Comparison of ENCODE assay signal across 14 cellular contexts in genomic region chr11:59175104-59175503, GRCh38. TPM values are rescaled to one million over a fixed set of nuclear protein-coding genes. Genes with fewer than 3 reads are reported as not detected.
A peak's percentile ranks its signal among the peaks of the same experiment; 100 is the strongest.
DNase-seq lines count a peak whose midpoint lies in the region; ATAC-seq and TF ChIP-seq lines count a peak whose summit lies in the region.
"Had no signal": no experiment of that assay in that cellular context is flagged by ENCODE, and none has a peak within 500 bp of the region (broad histone marks: within the 10 kb centered on the region; RNA-seq: fewer than 3 reads in every experiment).

No MANE protein-coding gene starts in this region.

- H3K9me3 Mint-ChIP-seq in type B pancreatic cell, result no peaks in the 10 kb centered on the region
- H3K9me3 Mint-ChIP-seq: stimulated activated effector memory CD8-positive, alpha-beta T cell treated with anti-CD3 and anti-CD28 coated beads, Interleukin-12 subunit alpha, Interleukin-12 subunit beta, amount 100 ng/mL, for 72 hours had no signal

- peaks cover 0 to 26% (median 6%) of the 10 kb centered on the region in 4 donors for H3K4me1 ChIP-seq in Peyer's patch
- peaks cover 7 to 28% of the 10 kb centered on the region in 2 donors for H3K4me1 ChIP-seq in muscle layer of duodenum (ENCODE audit: control insufficient read depth in 1 of 2, insufficient read depth in 2 of 2, low read length in 2 of 2)
- H3K4me1 ChIP-seq in heart right ventricle, result peaks cover 0 to 34% (median 17%) of the 10 kb centered on the region in 9 donors

- no peak for DNase-seq in Peyer's patch
- no peak for DNase-seq in epithelial cell of esophagus (ENCODE audit: low read depth)
- no peak for DNase-seq in type B pancreatic cell (ENCODE audit: extremely low spot score, unreplicated experiment)
- no peak for DNase-seq in GM10266 (ENCODE audit: extremely low spot score)
- no peak for DNase-seq in 8988T
- DNase-seq in heart right ventricle, result no peak
- no peak for DNase-seq in NCI-H1436 (lab: John Stamatoyannopoulos, UW)
- DNase-seq: activated CD4-positive, alpha-beta T cell treated with anti-CD3 and anti-CD28 coated beads, Interleukin-2, amount 50 U/mL, for 1 hour; DMS153; naive thymus-derived CD8-positive, alpha-beta T cell; NCI-H524 treated with DMSO at 0.1 percent for 48 hours had no signal

- intact Hi-C loops in heart right ventricle (cut with DNase I), result loop anchor here in 4 of 10 donors (2.0 to 10.0 kb wide), 4 partner anchors 32 to 500 kb away; partner anchors contain the start of gene OR5A2 (in 1 of the 4)

- no peak for ATAC-seq in heart right ventricle
- ATAC-seq: naive thymus-derived CD8-positive, alpha-beta T cell had no signal

- H3K27ac ChIP-seq in Peyer's patch (peak overlapping the region; percentile 26 to 95 (median 77)), muscle layer of duodenum (ENCODE audit: low read length) (peak overlapping the region; percentile 90), heart right ventricle (peak overlapping the region in 1 of 10 donors; percentile 77)

- no peak for TF ChIP-seq POLR2A in Peyer's patch (IDR thresholded peaks at IDR 0.05)

- WGBS in heart right ventricle, 2 donors, result 48 to 52% methylated on average over 4 of the region's 4 CpGs

- H3K4me3 ChIP-seq in Peyer's patch (peak overlapping the region in 2 of 4 donors; percentile 88 to 93), epithelial cell of esophagus (ENCODE audit: low read length) (peak overlapping the region; percentile 2), muscle layer of duodenum (ENCODE audit: low read depth in 1 of 2, low read length in 2 of 2) (peak overlapping the region in 1 of 2 donors; percentile 80), heart right ventricle (no peak overlapping the region)
- H3K4me3 ChIP-seq: coronary artery had no signal

- no peaks in the 10 kb centered on the region for H3K27me3 ChIP-seq in Peyer's patch
- H3K27me3 ChIP-seq in muscle layer of duodenum (ENCODE audit: low read depth, low read length), result no peaks in the 10 kb centered on the region
- peaks cover 0 to 16% (median 0%) of the 10 kb centered on the region in 7 donors for H3K27me3 ChIP-seq in heart right ventricle

- H3K4me1 Mint-ChIP-seq in type B pancreatic cell (ENCODE audit: unreplicated experiment), result peaks cover 39% of the 10 kb centered on the region

- H3K9me3 ChIP-seq in Peyer's patch (no peaks in the 10 kb centered on the region), muscle layer of duodenum (ENCODE audit: control insufficient read depth in 1 of 2, low read length in 2 of 2) (no peaks in the 10 kb centered on the region), heart right ventricle (peaks cover 0 to 17% (median 5%) of the 10 kb centered on the region in 11 donors)

- TF ChIP-seq CTCF in Peyer's patch (IDR thresholded peaks at IDR 0.05) (no peak), epithelial cell of esophagus (IDR thresholded peaks at IDR 0.05; ENCODE audit: insufficient read depth, low read depth, low read length, missing control alignments) (no peak), type B pancreatic cell (conservative IDR thresholded peaks at IDR 0.05) (no peak), GM10266 (IDR thresholded peaks at IDR 0.05; ENCODE audit: control insufficient read depth, insufficient read depth, low read depth, missing control alignments) (no peak), heart right ventricle (IDR thresholded peaks at IDR 0.05) (no peak)

- peak overlapping the region; percentile 97 for H3K27ac Mint-ChIP-seq in type B pancreatic cell
- H3K27ac Mint-ChIP-seq: stimulated activated effector memory CD8-positive, alpha-beta T cell treated with anti-CD3 and anti-CD28 coated beads, Interleukin-12 subunit alpha, Interleukin-12 subunit beta, amount 100 ng/mL, for 72 hours had no signal

- H3K4me3 Mint-ChIP-seq in type B pancreatic cell, result peak overlapping the region; percentile 99
- H3K4me3 Mint-ChIP-seq: stimulated activated effector memory CD8-positive, alpha-beta T cell treated with anti-CD3 and anti-CD28 coated beads, Interleukin-12 subunit alpha, Interleukin-12 subunit beta, amount 100 ng/mL, for 72 hours had no signal

- no peaks in the 10 kb centered on the region for H3K36me3 ChIP-seq in Peyer's patch
- H3K36me3 ChIP-seq in muscle layer of duodenum (ENCODE audit: control insufficient read depth in 1 of 2, insufficient read depth in 2 of 2, low read length in 2 of 2), result peaks cover 0 to 4% of the 10 kb centered on the region in 2 donors
- no peaks in the 10 kb centered on the region for H3K36me3 ChIP-seq in heart right ventricle

- peaks cover 17% of the 10 kb centered on the region for H3K36me3 Mint-ChIP-seq in type B pancreatic cell
- H3K36me3 Mint-ChIP-seq: naive thymus-derived CD8-positive, alpha-beta T cell had no signal

- H3K27me3 Mint-ChIP-seq in type B pancreatic cell, result no peaks in the 10 kb centered on the region

RNA-seq across cellular contexts. Expression of gene DTX4, which starts 3.2 kb away (rescaled TPM):
- 10 to 100 TPM; 41.3 to 93.8 (median 60.9) TPM for total RNA-seq in Peyer's patch
- 55.3 and 79.2 TPM in 2 replicates for total RNA-seq in type B pancreatic cell (ENCODE audit: low replicate concordance)
- 1 to 10 TPM in 9 of 10 donors, under 1 TPM in 1; 0.98 to 4.1 (median 2.7) TPM for total RNA-seq in heart right ventricle
- polyA plus RNA-seq in heart right ventricle, result 1 to 10 TPM in 1 of 2 donors, under 1 TPM in 1; 0.86 to 1.3 TPM

RNA-seq across cellular contexts. Expression of gene FAM111A, which starts 32.4 kb away (rescaled TPM):
- total RNA-seq in Peyer's patch (10 to 100 TPM; 43.0 to 96.6 (median 68.5) TPM), type B pancreatic cell (ENCODE audit: low replicate concordance) (28.4 and 29.1 TPM in 2 replicates), heart right ventricle (10 to 100 TPM in 2 of 10 donors, 1 to 10 TPM in 8; 4.0 to 18.6 (median 5.1) TPM)
- polyA plus RNA-seq in heart right ventricle, result 10 to 100 TPM in 1 of 2 donors, 1 to 10 TPM in 1; 2.9 to 22.5 TPM

RNA-seq across cellular contexts. Expression of gene MPEG1, which starts 37.6 kb away (rescaled TPM):
- total RNA-seq in Peyer's patch, result 10 to 100 TPM in 1 of 4 donors, 1 to 10 TPM in 3; 3.5 to 51.2 (median 6.0) TPM
- total RNA-seq in type B pancreatic cell (ENCODE audit: low replicate concordance), result not detected in 2 replicates
- 10 to 100 TPM in 3 of 10 donors, 1 to 10 TPM in 7; 3.9 to 45.9 (median 7.0) TPM for total RNA-seq in heart right ventricle
- 1 to 10 TPM; 2.9 to 3.2 TPM for polyA plus RNA-seq in heart right ventricle

Comparison
In these comparisons a context has a peak if more than half of its experiments do, and no peak if none do; other contexts are left out.
1. RNA of gene DTX4, which starts 3.2 kb away (total RNA-seq): 55.3 to 79.2 TPM in type B pancreatic cell and 41.3 to 93.8 TPM in Peyer's patch; 0.98 to 4.1 TPM in heart right ventricle; every median in the first group is over 4 times any median in the second.